ENCODE assay signal across 1 cellular context in genomic region chr20:63973636-63974401, GRCh38.
TF ChIP-seq lines count a peak whose summit lies in the region.

No MANE protein-coding gene starts in this region.

TF ChIP-seq in HEK293, 187 proteins besides CTCF, POLR2A, EP300 and RAD21 (continued from another document and continues in another):
- TF ChIP-seq ZNF692 (tag by site-specific recombination; IDR thresholded peaks at IDR 0.05) (peak; percentile 61), ZSCAN23 (tag by site-specific recombination; IDR thresholded peaks at IDR 0.05) (no peak), ZNF514 (tag by site-specific recombination; IDR thresholded peaks at IDR 0.05) (no peak), PRDM1 (tag by site-specific recombination; IDR thresholded peaks at IDR 0.05) (no peak), GLIS2 (tag by site-specific recombination; IDR thresholded peaks at IDR 0.05) (peak; percentile 93), ZNF555 (tag by site-specific recombination; conservative IDR thresholded peaks at IDR 0.05) (no peak), ZNF843 (tag by site-specific recombination; IDR thresholded peaks at IDR 0.05) (0 out of 2 replicates have a peak, but pooled peaks have one; percentile 36), REST (tag by site-specific recombination; IDR thresholded peaks at IDR 0.05) (peak; percentile 71), ZNF248 (tag by site-specific recombination; IDR thresholded peaks at IDR 0.05) (no peak), ZBTB21 (tag by site-specific recombination; IDR thresholded peaks at IDR 0.05) (0 out of 2 replicates have a peak, but pooled peaks have one; percentile 25), TCF7L2 (IDR thresholded peaks at IDR 0.05; ENCODE audit: borderline replicate concordance, low read depth, low read length) (no peak), ZNF48 (tag by site-specific recombination; IDR thresholded peaks at IDR 0.05) (no peak), ZNF114 (tag by site-specific recombination; IDR thresholded peaks at IDR 0.05) (no peak), ZFHX2 (tag by site-specific recombination; conservative IDR thresholded peaks at IDR 0.05) (peak; percentile 64), ZNF311 (tag by site-specific recombination; IDR thresholded peaks at IDR 0.05; ENCODE audit: borderline replicate concordance) (no peak), ZNF501 (tag by site-specific recombination; IDR thresholded peaks at IDR 0.05) (no peak), ZSCAN30 (tag by site-specific recombination; IDR thresholded peaks at IDR 0.05) (0 out of 2 replicates have a peak, but pooled peaks have one; percentile 54), ZNF211 (tag by site-specific recombination; IDR thresholded peaks at IDR 0.05; ENCODE audit: low read depth) (no peak), ZNF530 (tag by site-specific recombination; IDR thresholded peaks at IDR 0.05; ENCODE audit: low read depth) (no peak), ZFP3 (tag by site-specific recombination; IDR thresholded peaks at IDR 0.05; ENCODE audit: low read depth) (no peak), ZNF175 (tag by site-specific recombination; IDR thresholded peaks at IDR 0.05) (no peak), KLF16 (tag by site-specific recombination; IDR thresholded peaks at IDR 0.05) (peak; percentile 96), SCRT2 (tag by site-specific recombination; IDR thresholded peaks at IDR 0.05) (no peak; the same call in 1 of the 2 replicates), ZNF169 (tag by site-specific recombination; IDR thresholded peaks at IDR 0.05) (no peak), ZBTB48 (tag by site-specific recombination; IDR thresholded peaks at IDR 0.05) (no peak), TRIM28 (IDR thresholded peaks at IDR 0.05; ENCODE audit: borderline replicate concordance, low read length) (no peak), HOXD13 (CRISPR knock-in tag; IDR thresholded peaks at IDR 0.05; ENCODE audit: borderline replicate concordance) (no peak), KLF10 (tag by site-specific recombination; IDR thresholded peaks at IDR 0.05) (peak; percentile 80), HIC1 (tag by site-specific recombination; IDR thresholded peaks at IDR 0.05) (peak; percentile 83), ZNF513 (tag by site-specific recombination; IDR thresholded peaks at IDR 0.05) (no peak), ZNF704 (tag by site-specific recombination; IDR thresholded peaks at IDR 0.05) (no peak), ZNF600 (tag by site-specific recombination; IDR thresholded peaks at IDR 0.05) (peak; percentile 71; the same call in 1 of the 2 replicates), ZNF112 (tag by site-specific recombination; IDR thresholded peaks at IDR 0.05) (no peak), ZNF610 (tag by site-specific recombination; IDR thresholded peaks at IDR 0.05; ENCODE audit: borderline replicate concordance) (no peak; the same call in 1 of the 2 replicates)
- TF ChIP-seq, protein P1, sequence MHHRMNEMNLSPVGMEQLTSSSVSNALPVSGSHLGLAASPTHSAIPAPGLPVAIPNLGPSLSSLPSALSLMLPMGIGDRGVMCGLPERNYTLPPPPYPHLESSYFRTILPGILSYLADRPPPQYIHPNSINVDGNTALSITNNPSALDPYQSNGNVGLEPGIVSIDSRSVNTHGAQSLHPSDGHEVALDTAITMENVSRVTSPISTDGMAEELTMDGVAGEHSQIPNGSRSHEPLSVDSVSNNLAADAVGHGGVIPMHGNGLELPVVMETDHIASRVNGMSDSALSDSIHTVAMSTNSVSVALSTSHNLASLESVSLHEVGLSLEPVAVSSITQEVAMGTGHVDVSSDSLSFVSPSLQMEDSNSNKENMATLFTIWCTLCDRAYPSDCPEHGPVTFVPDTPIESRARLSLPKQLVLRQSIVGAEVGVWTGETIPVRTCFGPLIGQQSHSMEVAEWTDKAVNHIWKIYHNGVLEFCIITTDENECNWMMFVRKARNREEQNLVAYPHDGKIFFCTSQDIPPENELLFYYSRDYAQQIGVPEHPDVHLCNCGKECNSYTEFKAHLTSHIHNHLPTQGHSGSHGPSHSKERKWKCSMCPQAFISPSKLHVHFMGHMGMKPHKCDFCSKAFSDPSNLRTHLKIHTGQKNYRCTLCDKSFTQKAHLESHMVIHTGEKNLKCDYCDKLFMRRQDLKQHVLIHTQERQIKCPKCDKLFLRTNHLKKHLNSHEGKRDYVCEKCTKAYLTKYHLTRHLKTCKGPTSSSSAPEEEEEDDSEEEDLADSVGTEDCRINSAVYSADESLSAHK (tag by site-specific recombination; IDR thresholded peaks at IDR 0.05) = no peak
- TF ChIP-seq, protein P2, sequence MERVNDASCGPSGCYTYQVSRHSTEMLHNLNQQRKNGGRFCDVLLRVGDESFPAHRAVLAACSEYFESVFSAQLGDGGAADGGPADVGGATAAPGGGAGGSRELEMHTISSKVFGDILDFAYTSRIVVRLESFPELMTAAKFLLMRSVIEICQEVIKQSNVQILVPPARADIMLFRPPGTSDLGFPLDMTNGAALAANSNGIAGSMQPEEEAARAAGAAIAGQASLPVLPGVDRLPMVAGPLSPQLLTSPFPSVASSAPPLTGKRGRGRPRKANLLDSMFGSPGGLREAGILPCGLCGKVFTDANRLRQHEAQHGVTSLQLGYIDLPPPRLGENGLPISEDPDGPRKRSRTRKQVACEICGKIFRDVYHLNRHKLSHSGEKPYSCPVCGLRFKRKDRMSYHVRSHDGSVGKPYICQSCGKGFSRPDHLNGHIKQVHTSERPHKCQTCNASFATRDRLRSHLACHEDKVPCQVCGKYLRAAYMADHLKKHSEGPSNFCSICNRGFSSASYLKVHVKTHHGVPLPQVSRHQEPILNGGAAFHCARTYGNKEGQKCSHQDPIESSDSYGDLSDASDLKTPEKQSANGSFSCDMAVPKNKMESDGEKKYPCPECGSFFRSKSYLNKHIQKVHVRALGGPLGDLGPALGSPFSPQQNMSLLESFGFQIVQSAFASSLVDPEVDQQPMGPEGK (tag by site-specific recombination; IDR thresholded peaks at IDR 0.05) = peak; percentile 59
- TF ChIP-seq, protein P3, sequence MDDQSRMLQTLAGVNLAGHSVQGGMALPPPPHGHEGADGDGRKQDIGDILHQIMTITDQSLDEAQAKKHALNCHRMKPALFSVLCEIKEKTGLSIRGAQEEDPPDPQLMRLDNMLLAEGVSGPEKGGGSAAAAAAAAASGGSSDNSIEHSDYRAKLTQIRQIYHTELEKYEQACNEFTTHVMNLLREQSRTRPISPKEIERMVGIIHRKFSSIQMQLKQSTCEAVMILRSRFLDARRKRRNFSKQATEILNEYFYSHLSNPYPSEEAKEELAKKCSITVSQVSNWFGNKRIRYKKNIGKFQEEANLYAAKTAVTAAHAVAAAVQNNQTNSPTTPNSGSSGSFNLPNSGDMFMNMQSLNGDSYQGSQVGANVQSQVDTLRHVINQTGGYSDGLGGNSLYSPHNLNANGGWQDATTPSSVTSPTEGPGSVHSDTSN (CRISPR knock-in tag; IDR thresholded peaks at IDR 0.05) = no peak
- TF ChIP-seq, protein P4, sequence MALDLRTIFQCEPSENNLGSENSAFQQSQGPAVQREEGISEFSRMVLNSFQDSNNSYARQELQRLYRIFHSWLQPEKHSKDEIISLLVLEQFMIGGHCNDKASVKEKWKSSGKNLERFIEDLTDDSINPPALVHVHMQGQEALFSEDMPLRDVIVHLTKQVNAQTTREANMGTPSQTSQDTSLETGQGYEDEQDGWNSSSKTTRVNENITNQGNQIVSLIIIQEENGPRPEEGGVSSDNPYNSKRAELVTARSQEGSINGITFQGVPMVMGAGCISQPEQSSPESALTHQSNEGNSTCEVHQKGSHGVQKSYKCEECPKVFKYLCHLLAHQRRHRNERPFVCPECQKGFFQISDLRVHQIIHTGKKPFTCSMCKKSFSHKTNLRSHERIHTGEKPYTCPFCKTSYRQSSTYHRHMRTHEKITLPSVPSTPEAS (tag by site-specific recombination; IDR thresholded peaks at IDR 0.05) = no peak
- TF ChIP-seq, protein P5, sequence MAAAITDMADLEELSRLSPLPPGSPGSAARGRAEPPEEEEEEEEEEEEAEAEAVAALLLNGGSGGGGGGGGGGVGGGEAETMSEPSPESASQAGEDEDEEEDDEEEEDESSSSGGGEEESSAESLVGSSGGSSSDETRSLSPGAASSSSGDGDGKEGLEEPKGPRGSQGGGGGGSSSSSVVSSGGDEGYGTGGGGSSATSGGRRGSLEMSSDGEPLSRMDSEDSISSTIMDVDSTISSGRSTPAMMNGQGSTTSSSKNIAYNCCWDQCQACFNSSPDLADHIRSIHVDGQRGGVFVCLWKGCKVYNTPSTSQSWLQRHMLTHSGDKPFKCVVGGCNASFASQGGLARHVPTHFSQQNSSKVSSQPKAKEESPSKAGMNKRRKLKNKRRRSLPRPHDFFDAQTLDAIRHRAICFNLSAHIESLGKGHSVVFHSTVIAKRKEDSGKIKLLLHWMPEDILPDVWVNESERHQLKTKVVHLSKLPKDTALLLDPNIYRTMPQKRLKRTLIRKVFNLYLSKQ (tag by site-specific recombination; IDR thresholded peaks at IDR 0.05; ENCODE audit: borderline replicate concordance) = no peak
- TF ChIP-seq, protein P6, sequence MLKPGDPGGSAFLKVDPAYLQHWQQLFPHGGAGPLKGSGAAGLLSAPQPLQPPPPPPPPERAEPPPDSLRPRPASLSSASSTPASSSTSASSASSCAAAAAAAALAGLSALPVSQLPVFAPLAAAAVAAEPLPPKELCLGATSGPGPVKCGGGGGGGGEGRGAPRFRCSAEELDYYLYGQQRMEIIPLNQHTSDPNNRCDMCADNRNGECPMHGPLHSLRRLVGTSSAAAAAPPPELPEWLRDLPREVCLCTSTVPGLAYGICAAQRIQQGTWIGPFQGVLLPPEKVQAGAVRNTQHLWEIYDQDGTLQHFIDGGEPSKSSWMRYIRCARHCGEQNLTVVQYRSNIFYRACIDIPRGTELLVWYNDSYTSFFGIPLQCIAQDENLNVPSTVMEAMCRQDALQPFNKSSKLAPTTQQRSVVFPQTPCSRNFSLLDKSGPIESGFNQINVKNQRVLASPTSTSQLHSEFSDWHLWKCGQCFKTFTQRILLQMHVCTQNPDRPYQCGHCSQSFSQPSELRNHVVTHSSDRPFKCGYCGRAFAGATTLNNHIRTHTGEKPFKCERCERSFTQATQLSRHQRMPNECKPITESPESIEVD (tag by site-specific recombination; IDR thresholded peaks at IDR 0.05) = no peak
